In the genomic region with DNA sequence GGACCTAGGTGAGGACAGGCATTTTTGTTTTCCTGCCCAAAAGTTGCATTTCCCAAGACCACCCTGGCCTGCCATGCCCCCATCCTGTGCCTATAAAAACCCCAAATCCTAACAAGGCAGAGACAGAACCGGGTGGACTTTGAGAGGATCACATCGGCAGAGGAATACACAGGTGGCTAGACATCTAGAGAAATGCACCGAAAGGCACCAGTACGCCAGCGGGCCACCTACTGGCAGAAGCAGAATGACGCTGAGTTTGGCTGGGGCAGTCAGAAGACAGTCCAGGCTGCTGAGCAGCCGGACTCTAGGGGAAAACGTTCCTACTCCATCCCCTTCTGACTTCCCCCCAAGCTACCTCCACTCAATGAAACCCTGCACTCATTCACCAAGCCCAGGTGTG, we compare ENCODE assay signal across 25 cellular contexts. TPM values are rescaled to one million over a fixed set of nuclear protein-coding genes. Genes with fewer than 3 reads are reported as not detected.
DNase-seq lines count a peak whose midpoint lies in the region; ATAC-seq and TF ChIP-seq lines count a peak whose summit lies in the region.
"Had no signal": no experiment of that assay in that cellular context is flagged by ENCODE, and none has a peak within 500 bp of the region (broad histone marks: within the 10 kb centered on the region; RNA-seq: fewer than 3 reads in every experiment).

No MANE protein-coding gene starts in this region.

- POLR2A ChIA-PET in HEK293T (lab: Yijun Ruan, JAX), result no interaction called here

- H3K4me3 ChIP-seq in WERI-Rb-1 (ENCODE audit: low read depth, low read length), result no peak overlapping the region
- H3K4me3 ChIP-seq: ascending aorta, esophagus muscularis mucosa, gastrocnemius medialis, tibial artery had no signal

- H3K27me3 Mint-ChIP-seq in T-helper 17 cell, result peaks cover 5% of the 10 kb centered on the region
- H3K27me3 Mint-ChIP-seq: central memory CD8-positive, alpha-beta T cell had no signal

- no peaks in the 10 kb centered on the region for H3K4me1 Mint-ChIP-seq in T-helper 17 cell
- H3K4me1 Mint-ChIP-seq: activated naive CD4-positive, alpha-beta T cell treated with anti-CD3 and anti-CD28 coated beads, Interleukin-2, amount 50 U/mL, for 24 hours; central memory CD8-positive, alpha-beta T cell; nephron progenitor cell had no signal

- no peaks in the 10 kb centered on the region for H3K36me3 ChIP-seq in WERI-Rb-1
- H3K36me3 ChIP-seq: ascending aorta, esophagus muscularis mucosa, gastrocnemius medialis, tibial artery had no signal

- CTCF ChIA-PET in HEK293T (lab: Yijun Ruan, JAX), result no interaction called here

- no peak overlapping the region for H3K4me3 Mint-ChIP-seq in T-helper 17 cell
- H3K4me3 Mint-ChIP-seq: activated naive CD4-positive, alpha-beta T cell treated with anti-CD3 and anti-CD28 coated beads, Interleukin-2, amount 50 U/mL, for 24 hours; activated T-cell treated with anti-CD3 and anti-CD28 coated beads, Interleukin-2, amount 50 U/mL, for 4 hours; central memory CD8-positive, alpha-beta T cell; nephron progenitor cell had no signal

- H3K9me3 ChIP-seq in WERI-Rb-1 (ENCODE audit: severe bottlenecking) (no peaks in the 10 kb centered on the region), T-helper 17 cell (ENCODE audit: control insufficient read depth, low read length, poor library complexity, severe bottlenecking) (no peaks in the 10 kb centered on the region)

- H3K36me3 Mint-ChIP-seq in T-helper 17 cell (ENCODE audit: low read depth), result no peaks in the 10 kb centered on the region

- H3K27ac ChIP-seq in WERI-Rb-1, result no peak overlapping the region
- H3K27ac ChIP-seq: ascending aorta, esophagus muscularis mucosa, gastrocnemius medialis, tibial artery had no signal

- 0 out of 2 replicates have a peak, but pooled peaks have one; percentile 7 for TF ChIP-seq CTCF in WERI-Rb-1 (IDR thresholded peaks at IDR 0.05; ENCODE audit: low read depth, low read length)

- DNase-seq in ELF-1 (ENCODE audit: low read depth, low spot score) (peak; percentile 13), HEK293T (ENCODE audit: extremely low spot score) (peak; percentile 35), WERI-Rb-1 (no peak), left lobe of liver (ENCODE audit: low spot score) (peak; percentile 78), T-helper 17 cell (no peak), NCI-H2029 treated with DMSO at 0.1 percent for 48 hours (lab: John Stamatoyannopoulos, UW) (no peak), T-helper 1 cell (no peak)
- DNase-seq: activated CD4-positive, CD25-positive, alpha-beta regulatory T cell treated with anti-CD3 and anti-CD28 coated beads, Interleukin-2, amount 50 U/mL, for 72 hours; activated CD8-positive, alpha-beta memory T cell treated with anti-CD3 and anti-CD28 coated beads for 24 hours; activated T-cell treated with anti-CD3 and anti-CD28 coated beads, Interleukin-2, amount 50 U/mL, for 4 hours; gastrocnemius medialis; hypothalamus; KBM-7; NCI-H187 treated with DMSO at 0.1 percent for 48 hours; nephron progenitor cell; stimulated activated naive CD4-positive, alpha-beta T cell; T-helper 9 cell; tibial artery had no signal

- no peaks in the 10 kb centered on the region for H3K27me3 ChIP-seq in WERI-Rb-1 (ENCODE audit: insufficient read depth, low read depth, severe bottlenecking)
- H3K27me3 ChIP-seq: ascending aorta, esophagus muscularis mucosa, gastrocnemius medialis, tibial artery had no signal

- ATAC-seq in left lobe of liver (peak; percentile 80), T-helper 17 cell (no peak)
- ATAC-seq: activated T-cell treated with anti-CD3 and anti-CD28 coated beads, Interleukin-2, amount 50 U/mL, for 4 hours; gastrocnemius medialis; left colon; SK-N-SH treated with all-trans-retinoic acid at 6 μM for 48 hours had no signal

- H3K27ac Mint-ChIP-seq in T-helper 17 cell, result no peak overlapping the region
- H3K27ac Mint-ChIP-seq: activated naive CD4-positive, alpha-beta T cell treated with anti-CD3 and anti-CD28 coated beads, Interleukin-2, amount 50 U/mL, for 24 hours; nephron progenitor cell had no signal

TF ChIP-seq in HEK293T, 16 proteins besides CTCF, POLR2A, EP300 and RAD21:
- no peak for TF ChIP-seq FOXK2 (IDR thresholded peaks at IDR 0.05)
- TF ChIP-seq, protein P1, sequence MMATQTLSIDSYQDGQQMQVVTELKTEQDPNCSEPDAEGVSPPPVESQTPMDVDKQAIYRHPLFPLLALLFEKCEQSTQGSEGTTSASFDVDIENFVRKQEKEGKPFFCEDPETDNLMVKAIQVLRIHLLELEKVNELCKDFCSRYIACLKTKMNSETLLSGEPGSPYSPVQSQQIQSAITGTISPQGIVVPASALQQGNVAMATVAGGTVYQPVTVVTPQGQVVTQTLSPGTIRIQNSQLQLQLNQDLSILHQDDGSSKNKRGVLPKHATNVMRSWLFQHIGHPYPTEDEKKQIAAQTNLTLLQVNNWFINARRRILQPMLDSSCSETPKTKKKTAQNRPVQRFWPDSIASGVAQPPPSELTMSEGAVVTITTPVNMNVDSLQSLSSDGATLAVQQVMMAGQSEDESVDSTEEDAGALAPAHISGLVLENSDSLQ (IDR thresholded peaks at IDR 0.05), result no peak
- TF ChIP-seq TARDBP (IDR thresholded peaks at IDR 0.05), result no peak
- TF ChIP-seq SP1 (IDR thresholded peaks at IDR 0.05), result no peak

RNA-seq across cellular contexts. Expression of a gene that starts 2.8 kb away (rescaled TPM):
- total RNA-seq in left lobe of liver, result 292 TPM
- not detected for total RNA-seq in T-helper 17 cell
- total RNA-seq: ascending aorta, esophagus muscularis mucosa, left colon, posterior vena cava had no signal

RNA-seq across cellular contexts. Expression of a gene that starts 14.4 kb away (rescaled TPM):
- total RNA-seq in left lobe of liver (24.7 TPM), T-helper 17 cell (1 to 10 TPM in 1 of 2 donors, under 1 TPM in 1; 0.87 to 1.6 TPM)
- total RNA-seq: activated T-cell treated with anti-CD3 and anti-CD28 coated beads, Interleukin-2, amount 50 U/mL, for 4 hours; ascending aorta; esophagus muscularis mucosa; left colon; posterior vena cava had no signal

Comparison
In these comparisons a context has a peak if more than half of its experiments do, and no peak if none do; other contexts are left out.
1. DNase-seq: peak in ELF-1 (single experiment), HEK293T (single experiment) and left lobe of liver (single experiment); none in WERI-Rb-1 (single experiment), T-helper 17 cell (0 of 3), NCI-H2029 treated with DMSO at 0.1 percent for 48 hours (single experiment) and T-helper 1 cell (0 of 5).
2. RNA of a gene that starts 2.8 kb away (total RNA-seq): 292 TPM in left lobe of liver (single experiment); not detected in T-helper 17 cell; every median in the first group is over 100 times any median in the second.